ENCODE assay signal across 9 cellular contexts in genomic region chr1:226002667-226003501, GRCh38. TPM values are rescaled to one million over a fixed set of nuclear protein-coding genes. Genes with fewer than 3 reads are reported as not detected.
DNase-seq lines count a peak whose midpoint lies in the region; ATAC-seq and TF ChIP-seq lines count a peak whose summit lies in the region.
"Had no signal": no experiment of that assay in that cellular context is flagged by ENCODE, and none has a peak within 500 bp of the region (broad histone marks: within the 10 kb centered on the region; RNA-seq: fewer than 3 reads in every experiment).

No MANE protein-coding gene starts in this region.

- H3K9me3 ChIP-seq in lung (ENCODE audit: control insufficient read depth in 2 of 2, insufficient read depth in 1 of 2, low read length in 1 of 2) = no peaks in the 10 kb centered on the region

- H3K36me3 ChIP-seq in lung (ENCODE audit: control insufficient read depth in 2 of 2, insufficient read depth in 2 of 2, low read length in 2 of 2) = no peaks in the 10 kb centered on the region

- peak overlapping the region; percentile 91 to 100 (median 94) for H3K27ac Mint-ChIP-seq in IgD-negative memory B cell

- no peaks in the 10 kb centered on the region for H3K27me3 ChIP-seq in lung (ENCODE audit: control insufficient read depth, insufficient read depth)

- H3K4me1 ChIP-seq in lung (ENCODE audit: control insufficient read depth in 2 of 2, insufficient read depth in 2 of 2, low read length in 2 of 2) = peaks cover 5 to 7% of the 10 kb centered on the region in 2 donors

- no peak overlapping the region for H3K4me3 ChIP-seq in lung
- H3K4me3 ChIP-seq: PC-9 had no signal

- H3K36me3 Mint-ChIP-seq in IgD-negative memory B cell = peaks cover 2% of the 10 kb centered on the region

- WGBS in lung, 2 donors = 40 to 41% methylated on average over 4 of the region's 4 CpGs

- no peaks in the 10 kb centered on the region for H3K9me3 Mint-ChIP-seq in IgD-negative memory B cell

- H3K27ac ChIP-seq in cingulate gyrus (ENCODE audit: low read depth, low read length) = peak overlapping the region; percentile 50
- peak overlapping the region; percentile 75 to 77 for H3K27ac ChIP-seq in lung (ENCODE audit: low read depth in 1 of 2, low read length in 1 of 2)
- H3K27ac ChIP-seq: PC-9 had no signal

- H3K4me3 Mint-ChIP-seq in IgD-negative memory B cell = peak overlapping the region; percentile 44 to 64 (median 54)

- peaks cover 3% of the 10 kb centered on the region for H3K27me3 Mint-ChIP-seq in IgD-negative memory B cell

- H3K4me1 Mint-ChIP-seq in IgD-negative memory B cell = peaks cover 34 to 40% (median 36%) of the 10 kb centered on the region in 3 donors

- DNase-seq in D341Med (ENCODE audit: low spot score) (peak; percentile 62), SHP77 treated with DMSO at 0.1 percent for 48 hours (lab: John Stamatoyannopoulos, UW) (peak; percentile 53), lung (ENCODE audit: low spot score) (peak; percentile 52), putamen (ENCODE audit: low spot score) (no peak), NCI-H1092 (lab: John Stamatoyannopoulos, UW) (no peak)

- no peak for ATAC-seq in lung (ENCODE audit: insufficient read depth, low FRiP score)
- ATAC-seq in GM21526 (IDR thresholded peaks at IDR 0.05; ENCODE audit: low FRiP score, unreplicated experiment) = no peak

- no peak for TF ChIP-seq CTCF in lung (IDR thresholded peaks at IDR 0.05; ENCODE audit: control extremely low read depth, extremely low read depth)

RNA-seq across cellular contexts. Expression of gene SDE2, which starts 3.7 kb away (rescaled TPM):
- 9.2 TPM for polyA plus RNA-seq in IgD-negative memory B cell
- 10 to 100 TPM; 17.1 to 35.5 TPM for total RNA-seq in lung
- polyA plus RNA-seq in lung = 10 to 100 TPM in 1 of 2 donors, 1 to 10 TPM in 1; 6.7 to 13.4 TPM

RNA-seq across cellular contexts. Expression of gene H3-3A, which starts 59.6 kb away (rescaled TPM):
- 1,011 TPM for polyA plus RNA-seq in IgD-negative memory B cell
- 100 to 1,000 TPM; 404 to 551 TPM for total RNA-seq in lung
- 1,000 to 10,000 TPM in 1 of 2 donors, 100 to 1,000 TPM in 1; 758 to 1,014 TPM for polyA plus RNA-seq in lung

Comparison
In these comparisons a context has a peak if more than half of its experiments do, and no peak if none do; other contexts are left out.
1. DNase-seq: peak in D341Med (single experiment), SHP77 treated with DMSO at 0.1 percent for 48 hours (single experiment) and lung (single experiment); none in putamen (single experiment) and NCI-H1092 (single experiment).